In the genomic region with DNA sequence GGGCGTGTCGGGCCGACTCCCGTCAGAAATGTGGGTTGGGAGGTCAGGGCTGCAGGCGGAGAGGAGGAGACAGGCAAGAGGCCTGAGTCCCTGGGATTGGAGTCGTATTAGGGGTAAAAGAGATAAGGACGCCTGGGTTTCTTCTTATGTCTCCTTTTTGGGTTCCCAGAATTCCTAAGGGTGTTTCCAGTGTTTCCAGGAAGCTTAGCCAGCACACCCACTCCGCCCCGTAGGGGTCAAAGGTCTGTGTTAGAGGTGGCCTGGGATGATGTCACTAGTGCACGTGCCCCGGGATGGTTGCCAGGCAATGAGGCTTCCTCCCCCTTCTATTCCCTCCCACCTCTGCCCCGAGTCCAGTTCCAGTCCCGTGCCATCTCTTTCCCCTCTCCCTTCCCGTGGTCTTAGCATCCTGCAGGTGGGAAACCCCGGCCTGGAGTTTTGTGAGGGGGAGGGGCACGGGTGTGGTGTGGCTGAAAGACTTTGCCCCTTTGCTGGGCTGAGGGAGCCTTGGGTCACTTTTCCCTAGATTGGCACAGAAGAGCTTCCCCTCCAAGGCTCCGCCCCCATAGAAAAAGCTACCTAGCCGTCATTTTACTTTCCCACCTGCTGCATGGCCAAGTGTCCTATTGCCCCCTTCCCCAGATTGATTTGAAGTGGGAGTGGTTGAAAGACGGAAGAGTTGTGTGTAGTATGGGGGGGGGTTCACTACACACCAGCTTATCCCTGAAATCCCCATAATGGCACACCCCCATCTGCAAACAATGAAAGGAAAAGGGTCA, we compare ENCODE assay signal across 8 cellular contexts. TPM values are rescaled to one million over a fixed set of nuclear protein-coding genes. Genes with fewer than 3 reads are reported as not detected.
DNase-seq lines count a peak whose midpoint lies in the region; ATAC-seq and TF ChIP-seq lines count a peak whose summit lies in the region.

No MANE protein-coding gene starts in this region.

- H3K27ac Mint-ChIP-seq in T-helper 2 cell treated with Interferon-gamma antibody and Interleukin-4, amounts not matched to agents 5 μg/mL and 100 μg/mL, for 36 hours, result peak overlapping the region; percentile 70

- peak overlapping the region; percentile 70 to 74 (median 74) for H3K4me3 ChIP-seq in breast epithelium
- peak overlapping the region; percentile 91 for H3K4me3 ChIP-seq in iPS-15b (ENCODE audit: low read depth, low read length)
- peak overlapping the region; percentile 64 for H3K4me3 ChIP-seq in retinal pigment epithelial cell (ENCODE audit: low read length)

- H3K36me3 ChIP-seq in breast epithelium (no peaks in the 10 kb centered on the region), iPS-15b (ENCODE audit: control insufficient read depth, insufficient read depth, low read length) (no peaks in the 10 kb centered on the region)

- TF ChIP-seq CTCF in breast epithelium (IDR thresholded peaks at IDR 0.05) (no peak), retinal pigment epithelial cell (conservative IDR thresholded peaks at IDR 0.05; ENCODE audit: low read depth, low read length) (no peak)

- H3K27me3 Mint-ChIP-seq in T-helper 2 cell treated with Interferon-gamma antibody and Interleukin-4, amounts not matched to agents 5 μg/mL and 100 μg/mL, for 36 hours (ENCODE audit: low read depth), result peaks cover 6% of the 10 kb centered on the region

- H3K4me1 ChIP-seq in breast epithelium (peaks cover 8 to 38% of the 10 kb centered on the region in 2 donors), iPS-15b (ENCODE audit: control insufficient read depth, insufficient read depth, low read length) (peaks cover 13% of the 10 kb centered on the region)

- H3K4me1 Mint-ChIP-seq in T-helper 2 cell treated with Interferon-gamma antibody and Interleukin-4, amounts not matched to agents 5 μg/mL and 100 μg/mL, for 36 hours (ENCODE audit: low read depth), result peaks cover 57% of the 10 kb centered on the region

- no peaks in the 10 kb centered on the region for H3K9me3 Mint-ChIP-seq in T-helper 2 cell treated with Interferon-gamma antibody and Interleukin-4, amounts not matched to agents 5 μg/mL and 100 μg/mL, for 36 hours

- H3K27me3 ChIP-seq in breast epithelium (no peaks in the 10 kb centered on the region), iPS-15b (ENCODE audit: control insufficient read depth, insufficient read depth, low read length) (peaks cover 49% of the 10 kb centered on the region)

- H3K9ac ChIP-seq in iPS-15b (ENCODE audit: low read depth, low read length), result no peak overlapping the region

- intact Hi-C loops in breast epithelium (cut with DNase I; ENCODE audit: low total_unique reads), result no loop called here

- no peaks in the 10 kb centered on the region for H3K36me3 Mint-ChIP-seq in T-helper 2 cell treated with Interferon-gamma antibody and Interleukin-4, amounts not matched to agents 5 μg/mL and 100 μg/mL, for 36 hours (ENCODE audit: low read depth)

- DNase-seq in activated T-cell treated with anti-CD3 and anti-CD28 coated beads for 1 hour (ENCODE audit: low read depth) (peak; percentile 43), activated T-cell treated with anti-CD3 and anti-CD28 coated beads for 4 hours (no peak), NCI-H2081 (lab: John Stamatoyannopoulos, UW) (peak; percentile 90), breast epithelium (ENCODE audit: low spot score in 2 of 2) (peak; percentile 76 to 86), retinal pigment epithelial cell (ENCODE audit: low read depth) (peak; percentile 81)
- peak; percentile 48 for DNase-seq in T-helper 2 cell treated with Interferon-gamma antibody and Interleukin-4, amounts not matched to agents 5 μg/mL and 100 μg/mL, for 36 hours (ENCODE audit: low spot score)

- ATAC-seq in GM21515 (IDR thresholded peaks at IDR 0.05; ENCODE audit: unreplicated experiment), result no peak

- no peak for TF ChIP-seq POLR2A in breast epithelium (IDR thresholded peaks at IDR 0.05)

- peak overlapping the region; percentile 88 for H3K4me3 Mint-ChIP-seq in T-helper 2 cell treated with Interferon-gamma antibody and Interleukin-4, amounts not matched to agents 5 μg/mL and 100 μg/mL, for 36 hours

- H3K9me3 ChIP-seq in breast epithelium (no peaks in the 10 kb centered on the region), iPS-15b (ENCODE audit: control insufficient read depth, insufficient read depth, low read length) (no peaks in the 10 kb centered on the region)

- peak overlapping the region; percentile 97 to 99 for H3K27ac ChIP-seq in breast epithelium

RNA-seq across cellular contexts. Expression of a gene that starts 2.8 kb away (rescaled TPM):
- total RNA-seq in breast epithelium, result 10 to 100 TPM in 2 of 3 donors, 1 to 10 TPM in 1; 6.4 to 89.7 (median 10.5) TPM

RNA-seq across cellular contexts. Expression of a gene that starts 18.1 kb away (rescaled TPM):
- 10 to 100 TPM in 1 of 3 donors, 1 to 10 TPM in 2; 4.8 to 21.0 (median 5.7) TPM for total RNA-seq in breast epithelium

RNA-seq across cellular contexts. Expression of a gene that starts 20.6 kb away (rescaled TPM):
- total RNA-seq in breast epithelium, result 10 to 100 TPM; 84.7 to 92.4 (median 89.9) TPM

RNA-seq across cellular contexts. Expression of a gene that starts 21.0 kb away (rescaled TPM):
- 10 to 100 TPM in 2 of 3 donors, 1 to 10 TPM in 1; 8.2 to 20.5 (median 13.4) TPM for total RNA-seq in breast epithelium

RNA-seq across cellular contexts. Expression of a gene that starts 51.8 kb away (rescaled TPM):
- total RNA-seq in breast epithelium, result 10 to 100 TPM; 47.5 to 99.0 (median 90.0) TPM
